ENCODE assay signal across 1 cellular context in genomic region chr5:31602305-31602704, GRCh38. TPM values are rescaled to one million over a fixed set of nuclear protein-coding genes. Genes with fewer than 3 reads are reported as not detected.
"Had no signal": no experiment of that assay in that cellular context is flagged by ENCODE, and none has a peak within 500 bp of the region (broad histone marks: within the 10 kb centered on the region; RNA-seq: fewer than 3 reads in every experiment).

No MANE protein-coding gene starts in this region.

RNA-seq across cellular contexts. Expression of gene PDZD2, which starts 36.6 kb away (rescaled TPM):
- total RNA-seq: GM23248 had no signal
